Comparison of ENCODE assay signal across 1 cellular context in genomic region chr4:68062501-68062900, GRCh38.
TF ChIP-seq lines count a peak whose summit lies in the region.

No MANE protein-coding gene starts in this region.

TF ChIP-seq in H1, 55 proteins besides CTCF, POLR2A, EP300 and RAD21:
- TF ChIP-seq SRF (IDR thresholded peaks at IDR 0.05; ENCODE audit: low read depth, low read length), result no peak
